42 cellular contexts compared by ENCODE assay signal in the genomic region with DNA sequence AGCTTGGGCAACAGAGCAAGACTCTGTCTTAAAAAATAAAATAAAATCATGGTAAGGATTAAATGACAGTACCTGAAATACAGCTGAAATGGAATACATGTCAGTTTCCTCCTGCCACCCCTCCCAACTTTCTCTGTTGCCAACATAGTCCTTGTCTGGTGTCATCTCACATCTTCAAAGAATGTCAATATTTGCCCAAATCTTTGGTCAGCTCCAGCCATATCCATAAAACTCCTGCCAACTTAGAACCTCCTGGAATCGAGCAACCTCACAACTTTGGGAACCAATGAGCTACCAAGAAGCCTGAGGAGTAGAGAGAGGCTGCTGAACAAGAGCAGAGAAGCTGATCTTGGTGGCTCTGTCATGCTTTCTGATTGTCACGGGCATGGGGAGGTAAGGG. TPM values are rescaled to one million over a fixed set of nuclear protein-coding genes. Genes with fewer than 3 reads are reported as not detected.
"Had no signal": no experiment of that assay in that cellular context is flagged by ENCODE, and none has a peak within 500 bp of the region (broad histone marks: within the 10 kb centered on the region; RNA-seq: fewer than 3 reads in every experiment).

No MANE protein-coding gene starts in this region.

- H3K9me3 ChIP-seq: adrenal gland, ascending aorta, body of pancreas, breast epithelium had no signal

- H3K4me3 Mint-ChIP-seq: activated naive CD4-positive, alpha-beta T cell treated with anti-CD3 and anti-CD28 coated beads, Interleukin-2, amount 10 ng/mL, durations not matched to agents 7 days and 5 days; activated naive CD4-positive, alpha-beta T cell treated with anti-CD3 and anti-CD28 coated beads, Interleukin-2, amount 50 U/mL, for 24 hours; activated naive CD8-positive, alpha-beta T cell; activated naive CD8-positive, alpha-beta T cell treated with anti-CD3 and anti-CD28 coated beads for 36 hours; activated naive CD8-positive, alpha-beta T cell treated with anti-CD3 and anti-CD28 coated beads, Interleukin-2, amount 10 ng/mL, durations not matched to agents 7 days and 5 days; activated naive CD8-positive, alpha-beta T cell treated with anti-CD3 and anti-CD28 coated beads, Interleukin-2, amount 50 U/mL, for 24 hours; activated T-cell treated with anti-CD3 and anti-CD28 coated beads, Interleukin-2, amount 50 U/mL, for 24 hours; activated T-cell treated with anti-CD3 and anti-CD28 coated beads, Interleukin-2, amount 50 U/mL, for 4 hours; activated T-cell treated with anti-CD3 and anti-CD28 coated beads, Interleukin-2, amount 50 U/mL, for 72 hours; activated T-helper 1 cell treated with anti-CD3 and anti-CD28 coated beads, Interleukin-12 subunit alpha, Interleukin-12 subunit beta, Interleukin-2, Interleukin-4 antibody, amounts not matched to agents 30 ng/mL and 10 ng/mL and 1 ng/mL, durations not matched to agents 14 hours and 24 hours and 36 hours; activated T-helper 17 cell treated with anti-CD3 and anti-CD28 coated beads, Interleukin-2, amount 50 U/mL, for 72 hours; brain; central memory CD8-positive, alpha-beta T cell had no signal

- H3K4me3 ChIP-seq: adrenal gland, ascending aorta, body of pancreas, breast epithelium, cardiac muscle cell had no signal

- H3K4me1 ChIP-seq: adrenal gland, ascending aorta, breast epithelium had no signal

- H3K4me1 Mint-ChIP-seq: activated naive CD4-positive, alpha-beta T cell treated with anti-CD3 and anti-CD28 coated beads, Interleukin-2, amount 10 ng/mL, durations not matched to agents 7 days and 5 days; activated naive CD4-positive, alpha-beta T cell treated with anti-CD3 and anti-CD28 coated beads, Interleukin-2, amount 50 U/mL, for 24 hours; activated naive CD8-positive, alpha-beta T cell treated with anti-CD3 and anti-CD28 coated beads for 36 hours; activated naive CD8-positive, alpha-beta T cell treated with anti-CD3 and anti-CD28 coated beads, Interleukin-2, amount 10 ng/mL, durations not matched to agents 7 days and 5 days; activated naive CD8-positive, alpha-beta T cell treated with anti-CD3 and anti-CD28 coated beads, Interleukin-2, amount 50 U/mL, for 24 hours; activated T-helper 17 cell treated with anti-CD3 and anti-CD28 coated beads, Interleukin-2, amount 50 U/mL, for 72 hours; brain; central memory CD8-positive, alpha-beta T cell had no signal

- DNase-seq: activated effector memory CD4-positive, alpha-beta T cell treated with anti-CD3 and anti-CD28 coated beads, Interleukin-2, amount 50 U/mL, for 16 hours; activated effector memory CD4-positive, alpha-beta T cell treated with Interleukin-2 at 50 U/mL for 16 hours; activated gamma-delta T cell; activated gamma-delta T cell treated with Interleukin-2 at 50 U/mL for 16 hours; activated naive CD4-positive, alpha-beta T cell; activated naive CD4-positive, alpha-beta T cell treated with anti-CD3 and anti-CD28 coated beads, Interleukin-2, amount 10 ng/mL, durations not matched to agents 7 days and 5 days; activated naive CD4-positive, alpha-beta T cell treated with anti-CD3 and anti-CD28 coated beads, Interleukin-2, amount 50 U/mL, for 16 hours; activated naive CD4-positive, alpha-beta T cell treated with Interleukin-2 at 50 U/mL for 16 hours; activated naive CD8-positive, alpha-beta T cell treated with anti-CD3 and anti-CD28 coated beads for 36 hours; activated naive CD8-positive, alpha-beta T cell treated with anti-CD3 and anti-CD28 coated beads, Interleukin-2, amount 10 ng/mL, durations not matched to agents 7 days and 5 days; activated naive CD8-positive, alpha-beta T cell treated with anti-CD3 and anti-CD28 coated beads, Interleukin-2, amount 50 U/mL, for 24 hours; activated T-cell treated with anti-CD3 and anti-CD28 coated beads, Interleukin-2, amount 50 U/mL, for 1 hour; activated T-cell treated with anti-CD3 and anti-CD28 coated beads, Interleukin-2, amount 50 U/mL, for 24 hours; activated T-cell treated with anti-CD3 and anti-CD28 coated beads, Interleukin-2, amount 50 U/mL, for 4 hours; activated T-cell treated with anti-CD3 and anti-CD28 coated beads, Interleukin-2, amount 50 U/mL, for 48 hours; activated T-cell treated with anti-CD3 and anti-CD28 coated beads, Interleukin-2, amount 50 U/mL, for 72 hours; amniotic stem cell; amygdala; anterior cingulate cortex; aorta; body of pancreas; brain microvascular endothelial cell; caudate nucleus; central memory CD4-positive, alpha-beta T cell; cerebellar nuclear complex had no signal

- H3K36me3 Mint-ChIP-seq: activated naive CD4-positive, alpha-beta T cell treated with anti-CD3 and anti-CD28 coated beads, Interleukin-2, amount 10 ng/mL, durations not matched to agents 7 days and 5 days; activated naive CD4-positive, alpha-beta T cell treated with anti-CD3 and anti-CD28 coated beads, Interleukin-2, amount 50 U/mL, for 24 hours; activated naive CD4-positive, alpha-beta T cell treated with anti-CD3 and anti-CD28 coated beads, Interleukin-2, amount 50 U/mL, for 72 hours; activated naive CD8-positive, alpha-beta T cell; activated naive CD8-positive, alpha-beta T cell treated with anti-CD3 and anti-CD28 coated beads for 36 hours; activated naive CD8-positive, alpha-beta T cell treated with anti-CD3 and anti-CD28 coated beads, Interleukin-2, amount 10 ng/mL, durations not matched to agents 7 days and 5 days; brain had no signal

- ATAC-seq: activated naive CD4-positive, alpha-beta T cell treated with anti-CD3 and anti-CD28 coated beads, Interleukin-2, amount 50 U/mL, for 72 hours; activated naive CD8-positive, alpha-beta T cell treated with anti-CD3 and anti-CD28 coated beads, Interleukin-2, amount 50 U/mL, for 24 hours; activated T-cell treated with anti-CD3 and anti-CD28 coated beads, Interleukin-2, amount 50 U/mL, for 4 hours; activated T-cell treated with anti-CD3 and anti-CD28 coated beads, Interleukin-2, amount 50 U/mL, for 72 hours; activated T-helper 17 cell treated with anti-CD3 and anti-CD28 coated beads, Interleukin-2, amount 50 U/mL, for 72 hours; body of pancreas had no signal

- H3K27ac Mint-ChIP-seq: activated naive CD4-positive, alpha-beta T cell treated with anti-CD3 and anti-CD28 coated beads, Interleukin-2, amount 10 ng/mL, durations not matched to agents 7 days and 5 days; activated naive CD4-positive, alpha-beta T cell treated with anti-CD3 and anti-CD28 coated beads, Interleukin-2, amount 50 U/mL, for 24 hours; activated naive CD4-positive, alpha-beta T cell treated with anti-CD3 and anti-CD28 coated beads, Interleukin-2, amount 50 U/mL, for 72 hours; activated naive CD8-positive, alpha-beta T cell; activated naive CD8-positive, alpha-beta T cell treated with anti-CD3 and anti-CD28 coated beads for 36 hours; activated naive CD8-positive, alpha-beta T cell treated with anti-CD3 and anti-CD28 coated beads, Interleukin-2, amount 10 ng/mL, durations not matched to agents 7 days and 5 days; activated naive CD8-positive, alpha-beta T cell treated with anti-CD3 and anti-CD28 coated beads, Interleukin-2, amount 50 U/mL, for 24 hours; activated T-cell treated with anti-CD3 and anti-CD28 coated beads, Interleukin-2, amount 50 U/mL, for 24 hours; activated T-cell treated with anti-CD3 and anti-CD28 coated beads, Interleukin-2, amount 50 U/mL, for 72 hours; activated T-helper 1 cell treated with anti-CD3 and anti-CD28 coated beads, Interleukin-12 subunit alpha, Interleukin-12 subunit beta, Interleukin-2, Interleukin-4 antibody, amounts not matched to agents 30 ng/mL and 10 ng/mL and 1 ng/mL, durations not matched to agents 14 hours and 24 hours and 36 hours; activated T-helper 17 cell treated with anti-CD3 and anti-CD28 coated beads, Interleukin-2, amount 50 U/mL, for 72 hours; activated T-helper 2 cell treated with anti-CD3 and anti-CD28 coated beads, Interferon-gamma antibody, Interleukin-2, Interleukin-4, amounts not matched to agents 10 μg/mL and 5 μg/mL and 100 μg/mL, durations not matched to agents 14 hours and 24 hours and 36 hours; brain had no signal

- H3K36me3 ChIP-seq: adrenal gland, ascending aorta, brain microvascular endothelial cell, breast epithelium, cardiac muscle cell had no signal

- H3K27me3 Mint-ChIP-seq: activated naive CD4-positive, alpha-beta T cell treated with anti-CD3 and anti-CD28 coated beads, Interleukin-2, amount 50 U/mL, for 24 hours had no signal

- H3K9me3 Mint-ChIP-seq: activated naive CD4-positive, alpha-beta T cell treated with anti-CD3 and anti-CD28 coated beads, Interleukin-2, amount 10 ng/mL, durations not matched to agents 7 days and 5 days; activated naive CD4-positive, alpha-beta T cell treated with anti-CD3 and anti-CD28 coated beads, Interleukin-2, amount 50 U/mL, for 24 hours; activated naive CD4-positive, alpha-beta T cell treated with anti-CD3 and anti-CD28 coated beads, Interleukin-2, amount 50 U/mL, for 72 hours; activated naive CD8-positive, alpha-beta T cell treated with anti-CD3 and anti-CD28 coated beads for 36 hours; activated naive CD8-positive, alpha-beta T cell treated with anti-CD3 and anti-CD28 coated beads, Interleukin-2, amount 10 ng/mL, durations not matched to agents 7 days and 5 days; activated naive CD8-positive, alpha-beta T cell treated with anti-CD3 and anti-CD28 coated beads, Interleukin-2, amount 50 U/mL, for 24 hours; activated T-cell treated with anti-CD3 and anti-CD28 coated beads, Interleukin-2, amount 50 U/mL, for 24 hours; activated T-cell treated with anti-CD3 and anti-CD28 coated beads, Interleukin-2, amount 50 U/mL, for 4 hours; activated T-cell treated with anti-CD3 and anti-CD28 coated beads, Interleukin-2, amount 50 U/mL, for 72 hours; activated T-helper 1 cell treated with anti-CD3 and anti-CD28 coated beads, Interleukin-12 subunit alpha, Interleukin-12 subunit beta, Interleukin-2, Interleukin-4 antibody, amounts not matched to agents 30 ng/mL and 10 ng/mL and 1 ng/mL, durations not matched to agents 14 hours and 24 hours and 36 hours; activated T-helper 17 cell treated with anti-CD3 and anti-CD28 coated beads, Interleukin-2, amount 50 U/mL, for 72 hours; activated T-helper 2 cell treated with anti-CD3 and anti-CD28 coated beads, Interferon-gamma antibody, Interleukin-2, Interleukin-4, amounts not matched to agents 10 μg/mL and 5 μg/mL and 100 μg/mL, durations not matched to agents 14 hours and 24 hours and 36 hours; central memory CD8-positive, alpha-beta T cell had no signal

- H3K27ac ChIP-seq: adrenal gland, ascending aorta, body of pancreas, brain microvascular endothelial cell, breast epithelium, cardiac muscle cell had no signal

- H3K27me3 ChIP-seq: adrenal gland, ascending aorta, body of pancreas, brain microvascular endothelial cell, breast epithelium, cardiac muscle cell had no signal

RNA-seq across cellular contexts. Expression of a gene that starts 10.8 kb away (rescaled TPM):
- total RNA-seq: activated naive CD4-positive, alpha-beta T cell treated with anti-CD3 and anti-CD28 coated beads, Interleukin-2, amount 50 U/mL, for 72 hours; activated naive CD8-positive, alpha-beta T cell treated with anti-CD3 and anti-CD28 coated beads for 36 hours; activated naive CD8-positive, alpha-beta T cell treated with anti-CD3 and anti-CD28 coated beads, Interleukin-2, amount 10 ng/mL, durations not matched to agents 7 days and 5 days; activated T-cell treated with anti-CD3 and anti-CD28 coated beads, Interleukin-2, amount 50 U/mL, for 4 hours; activated T-cell treated with anti-CD3 and anti-CD28 coated beads, Interleukin-2, amount 50 U/mL, for 72 hours; activated T-helper 1 cell treated with anti-CD3 and anti-CD28 coated beads, Interleukin-12 subunit alpha, Interleukin-12 subunit beta, Interleukin-2, Interleukin-4 antibody, amounts not matched to agents 30 ng/mL and 10 ng/mL and 1 ng/mL, durations not matched to agents 14 hours and 24 hours and 36 hours; activated T-helper 17 cell treated with anti-CD3 and anti-CD28 coated beads, Interleukin-2, amount 50 U/mL, for 72 hours; activated T-helper 2 cell treated with anti-CD3 and anti-CD28 coated beads, Interferon-gamma antibody, Interleukin-2, Interleukin-4, amounts not matched to agents 10 μg/mL and 5 μg/mL and 100 μg/mL, durations not matched to agents 14 hours and 24 hours and 36 hours; adrenal gland; aorta; ascending aorta; astrocyte; body of pancreas; breast epithelium; bronchial epithelial cell; cerebellum; chondrocyte had no signal
- polyA plus RNA-seq: adipose tissue, adrenal gland had no signal
